ENCODE assay signal across 13 cellular contexts in the genomic region with DNA sequence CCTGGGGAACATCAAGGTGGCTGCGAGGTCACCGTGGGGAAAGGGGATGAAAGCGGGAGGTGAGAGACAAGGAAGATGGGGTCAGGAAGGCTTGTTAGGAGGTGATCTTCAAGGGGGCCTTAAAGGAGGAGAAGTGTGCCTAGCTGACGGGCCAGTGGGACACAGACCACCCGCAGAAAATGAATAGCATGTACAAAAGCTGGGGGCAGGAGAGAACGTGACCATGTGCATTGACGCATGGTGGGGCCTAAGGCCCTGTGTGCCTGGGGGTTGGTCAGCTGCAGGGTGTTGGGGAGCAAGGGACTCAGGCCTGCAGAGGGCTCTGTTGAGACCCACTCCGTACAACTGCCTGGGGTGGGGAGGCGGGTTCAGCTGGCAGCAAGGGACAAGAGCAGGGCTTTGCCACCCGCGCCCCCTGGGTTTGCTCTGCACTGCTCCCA. TPM values are rescaled to one million over a fixed set of nuclear protein-coding genes. Genes with fewer than 3 reads are reported as not detected.
A peak's percentile ranks its signal among the peaks of the same experiment; 100 is the strongest.
DNase-seq lines count a peak whose midpoint lies in the region; TF ChIP-seq lines count a peak whose summit lies in the region.
"Had no signal": no experiment of that assay in that cellular context is flagged by ENCODE, and none has a peak within 500 bp of the region (broad histone marks: within the 10 kb centered on the region; RNA-seq: fewer than 3 reads in every experiment).

No MANE protein-coding gene starts in this region.

- no peak for TF ChIP-seq EP300 in transverse colon (IDR thresholded peaks at IDR 0.05; ENCODE audit: low read depth)

- H3K79me2 ChIP-seq in OCI-LY7 (ENCODE audit: insufficient read depth, low read depth, low read length): peaks cover 62% of the 10 kb centered on the region

- no peaks in the 10 kb centered on the region for H3K9me2 ChIP-seq in OCI-LY7 (ENCODE audit: insufficient read depth, low read length)

- no peaks in the 10 kb centered on the region for H3K27me3 ChIP-seq in transverse colon
- no peaks in the 10 kb centered on the region for H3K27me3 ChIP-seq in left ventricle myocardium inferior (ENCODE audit: low read depth)
- H3K27me3 ChIP-seq: thyroid gland had no signal

- DNase-seq in activated CD4-positive, alpha-beta T cell treated with anti-CD3 and anti-CD28 coated beads, Interleukin-2, amount 50 U/mL, for 48 hours: peak; percentile 15 to 41
- DNase-seq in activated CD4-positive, alpha-beta T cell treated with anti-CD3 and anti-CD28 coated beads for 48 hours: no peak
- peak; percentile 71 for DNase-seq in OCI-LY7 (ENCODE audit: low spot score)
- peak; percentile 10 for DNase-seq in dermis blood vessel endothelial cell
- DNase-seq in transverse colon: peak; percentile 51
- no peak for DNase-seq in SK-N-DZ (ENCODE audit: low spot score)
- no peak for DNase-seq in left ventricle myocardium inferior
- DNase-seq in AML-193 (lab: John Stamatoyannopoulos, UW): no peak
- DNase-seq: stimulated activated CD4-positive, alpha-beta T cell treated with anti-CD3 and anti-CD28 coated beads, Interleukin-15, amount 100 ng/mL, for 24 hours; thyroid gland had no signal

- peak; percentile 78 for TF ChIP-seq CTCF in OCI-LY7 (conservative IDR thresholded peaks at IDR 0.05; ENCODE audit: low read length)
- no peak for TF ChIP-seq CTCF in transverse colon (IDR thresholded peaks at IDR 0.05)
- no peak for TF ChIP-seq CTCF in left ventricle myocardium inferior (IDR thresholded peaks at IDR 0.05; ENCODE audit: borderline replicate concordance)

- intact Hi-C loops in OCI-LY7 (cut with micrococcal nuclease; ENCODE audit: unreplicated experiment) (loop anchor here (1.0 to 2.0 kb wide), 3 partner anchors 26 to 65 kb away; partner anchors contain the start of gene HSH2D), transverse colon (cut with DNase I; ENCODE audit: low total_unique reads) (loop anchor here (5.0 kb wide), 1 partner anchor 75 kb away; no protein-coding TSS in a partner anchor), left ventricle myocardium inferior (cut with micrococcal nuclease) (no loop called here)

- WGBS in transverse colon (ENCODE audit: low coverage in 1 of 2), 2 donors: 85 to 90% methylated on average over 2 to 11 of the region's 11 CpGs

- no peak for TF ChIP-seq POLR2A in transverse colon (IDR thresholded peaks at IDR 0.05)

- peaks cover 79% of the 10 kb centered on the region for H3K36me3 ChIP-seq in OCI-LY7 (ENCODE audit: insufficient read depth, low read length)
- H3K36me3 ChIP-seq in transverse colon: peaks cover 0 to 27% (median 6%) of the 10 kb centered on the region in 4 donors
- H3K36me3 ChIP-seq in left ventricle myocardium inferior: peaks cover 48% of the 10 kb centered on the region

- H2AFZ ChIP-seq in OCI-LY7 (ENCODE audit: low read length): no peak overlapping the region

- POLR2A ChIA-PET in OCI-LY7 (lab: Charles Lee): interaction anchor here (0.7 to 2.4 kb wide), 6 partner anchors 24 to 488 kb away, joined by 3 to 16 read pairs (median 4); no protein-coding TSS in a partner anchor

- peak overlapping the region; percentile 91 for H3K4me2 ChIP-seq in OCI-LY7 (ENCODE audit: low read length)

- BruUV-seq in OCI-LY7 (replicated peaks; lab: Mats Ljungman, UMichigan): no TSS peak

- H3K4me1 ChIP-seq in OCI-LY7 (ENCODE audit: insufficient read depth, low read length, poor library complexity, severe bottlenecking): peaks cover 74% of the 10 kb centered on the region
- peaks cover 24 to 67% (median 38%) of the 10 kb centered on the region in 4 donors for H3K4me1 ChIP-seq in transverse colon
- peaks cover 39% of the 10 kb centered on the region for H3K4me1 ChIP-seq in left ventricle myocardium inferior

- H4K20me1 ChIP-seq in OCI-LY7 (ENCODE audit: insufficient read depth, low read length): peaks cover 4% of the 10 kb centered on the region; the same call in 1 of the 2 replicates

- H3K9me3 ChIP-seq in OCI-LY7 (ENCODE audit: low read length) (no peaks in the 10 kb centered on the region), transverse colon (no peaks in the 10 kb centered on the region), left ventricle myocardium inferior (replicated peaks) (no peaks in the 10 kb centered on the region)
- H3K9me3 ChIP-seq: thyroid gland had no signal

- H3K4me3 ChIP-seq in OCI-LY7 (ENCODE audit: low read depth, low read length, poor library complexity, severe bottlenecking): peak overlapping the region; percentile 54
- no peak overlapping the region for H3K4me3 ChIP-seq in transverse colon
- H3K4me3 ChIP-seq in left ventricle myocardium inferior: no peak overlapping the region
- H3K4me3 ChIP-seq: lung, thyroid gland had no signal

- in situ Hi-C loops in transverse colon (cut with MboI; ENCODE audit: low pct_ligation_motif_present in 1 of 4, low pct_unique_long_range_greater_than_20kb in 1 of 4, low sequenced_read_pairs in 3 of 4): no loop called here

- H3K27ac ChIP-seq in OCI-LY7 (ENCODE audit: low read depth, low read length, poor library complexity, severe bottlenecking) (peak overlapping the region; percentile 99), transverse colon (peak overlapping the region; percentile 66 to 85 (median 76)), left ventricle myocardium inferior (replicated peaks) (no peak overlapping the region)
- H3K27ac ChIP-seq: thyroid gland had no signal

- CTCF ChIA-PET in OCI-LY7 (lab: Charles Lee; ENCODE audit: unreplicated experiment): interaction anchor here (0.6 to 1.2 kb wide), 3 partner anchors 32 to 47 kb away, joined by 3 to 7 read pairs (median 4); partner anchors contain the start of gene TPM4

RNA-seq across cellular contexts. Expression of gene RAB8A, which starts 5.9 kb away (rescaled TPM):
- 64.9 and 69.1 TPM in 2 replicates for total RNA-seq in OCI-LY7 (2014; rRNA removed; shearing (Covaris generic))
- total RNA-seq in OCI-LY7 (2022): 124 and 138 TPM in 2 replicates
- total RNA-seq in dermis blood vessel endothelial cell: 66.4 and 73.8 TPM in 2 replicates
- 100 to 1,000 TPM in 1 of 4 donors, 10 to 100 TPM in 3; 22.3 to 102 (median 67.9) TPM for total RNA-seq in transverse colon
- polyA plus RNA-seq in SK-N-DZ (2014; cell fraction: cytosol; rRNA removed): 44.3 and 48.2 TPM in 2 replicates
- polyA plus RNA-seq in SK-N-DZ (2014; cell fraction: nucleus; rRNA removed): 19.6 and 19.9 TPM in 2 replicates
- 17.7 TPM for total RNA-seq in left ventricle myocardium inferior

RNA-seq across cellular contexts. Expression of gene HSH2D, which starts 25.9 kb away (rescaled TPM):
- total RNA-seq in OCI-LY7 (2014; rRNA removed; shearing (Covaris generic)): 52.4 and 57.6 TPM in 2 replicates
- 70.4 and 79.0 TPM in 2 replicates for total RNA-seq in OCI-LY7 (2022)
- 0.05 TPM in 1 of 2 replicates, not detected in the other for total RNA-seq in dermis blood vessel endothelial cell
- total RNA-seq in transverse colon: 10 to 100 TPM; 17.6 to 55.4 (median 30.8) TPM
- not detected in 2 replicates for polyA plus RNA-seq in SK-N-DZ (2014; cell fraction: cytosol; rRNA removed)
- not detected in 2 replicates for polyA plus RNA-seq in SK-N-DZ (2014; cell fraction: nucleus; rRNA removed)
- total RNA-seq in left ventricle myocardium inferior: 0.16 TPM

RNA-seq across cellular contexts. Expression of gene TPM4, which starts 41.3 kb away (rescaled TPM):
- 111 and 134 TPM in 2 replicates for total RNA-seq in OCI-LY7 (2014; rRNA removed; shearing (Covaris generic))
- total RNA-seq in OCI-LY7 (2022) (98.1 and 108 TPM in 2 replicates), dermis blood vessel endothelial cell (533 and 897 TPM in 2 replicates), transverse colon (100 to 1,000 TPM; 228 to 491 (median 288) TPM), left ventricle myocardium inferior (69.6 TPM)
- polyA plus RNA-seq in SK-N-DZ (2014; cell fraction: cytosol; rRNA removed): 173 and 190 TPM in 2 replicates
- 78.2 and 86.9 TPM in 2 replicates for polyA plus RNA-seq in SK-N-DZ (2014; cell fraction: nucleus; rRNA removed)

RNA-seq across cellular contexts. Expression of gene CIB3, which starts 55.7 kb away (rescaled TPM):
- total RNA-seq in OCI-LY7 (2014; rRNA removed; shearing (Covaris generic)): 5.4 TPM in 1 of 2 replicates, not detected in the other
- total RNA-seq in OCI-LY7 (2022) (not detected in 2 replicates), dermis blood vessel endothelial cell (not detected in 2 replicates), transverse colon (not detected), left ventricle myocardium inferior (not detected)
- not detected in 2 replicates for polyA plus RNA-seq in SK-N-DZ (2014; cell fraction: cytosol; rRNA removed)
- polyA plus RNA-seq in SK-N-DZ (2014; cell fraction: nucleus; rRNA removed): not detected in 2 replicates
- total RNA-seq: lung, Right ventricle myocardium inferior, thyroid gland had no signal
- polyA plus RNA-seq: esophagus had no signal

Comparison
In these comparisons a context has a peak if more than half of its experiments do, and no peak if none do; other contexts are left out.
1. DNase-seq: peak in activated CD4-positive, alpha-beta T cell treated with anti-CD3 and anti-CD28 coated beads, Interleukin-2, amount 50 U/mL, for 48 hours (2 of 2), OCI-LY7 (single experiment), dermis blood vessel endothelial cell (single experiment) and transverse colon (single experiment); none in activated CD4-positive, alpha-beta T cell treated with anti-CD3 and anti-CD28 coated beads for 48 hours (single experiment), SK-N-DZ (single experiment), left ventricle myocardium inferior (single experiment) and AML-193 (0 of 2).
2. RNA of gene HSH2D, which starts 25.9 kb away (total RNA-seq): 52.4 to 79.0 TPM in OCI-LY7 and 17.6 to 55.4 TPM in transverse colon; 0.16 TPM in left ventricle myocardium inferior (single experiment) and 0.05 TPM in dermis blood vessel endothelial cell; every median in the first group is over 10 times any median in the second.